ENCODE assay signal across 17 cellular contexts in the genomic region with DNA sequence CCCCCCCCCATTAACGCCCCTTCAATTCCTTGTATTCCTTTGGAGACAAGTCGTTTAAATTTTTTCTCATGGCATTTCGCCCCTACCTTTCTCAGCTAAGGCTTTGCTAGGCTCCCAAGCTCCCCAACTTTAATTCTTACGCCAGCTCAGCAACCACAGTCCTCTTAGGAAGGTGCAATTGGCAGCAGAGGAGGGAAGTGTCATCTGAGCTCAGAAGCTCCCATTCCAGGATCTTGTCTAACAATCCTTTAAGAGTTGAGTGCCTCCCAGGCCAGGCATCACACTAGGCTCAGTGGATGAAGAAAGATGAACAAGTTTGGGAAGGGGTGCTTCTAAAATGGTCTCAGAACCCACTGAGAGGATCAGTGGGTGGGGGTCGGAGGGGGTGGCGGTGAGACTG.
DNase-seq lines count a peak whose midpoint lies in the region; ATAC-seq, FAIRE-seq and TF ChIP-seq lines count a peak whose summit lies in the region.
"Had no signal": no experiment of that assay in that cellular context is flagged by ENCODE, and none has a peak within 500 bp of the region (broad histone marks: within the 10 kb centered on the region; RNA-seq: fewer than 3 reads in every experiment).

No MANE protein-coding gene starts in this region.

- POLR2A ChIA-PET in HCT116 (lab: Charles Lee) (interaction anchor here (0.7 to 1.3 kb wide), 2 partner anchors 9 to 217 kb away, joined by 4 to 6 read pairs; no protein-coding TSS in a partner anchor), K562 (lab: Yijun Ruan, JAX) (interaction anchor here (0.8 to 1.1 kb wide), 2 partner anchors 10 to 554 kb away, joined by 3 read pairs; no protein-coding TSS in a partner anchor)

- H3K27me3 ChIP-seq in GM23248 (replicated peaks; ENCODE audit: insufficient read depth): no peaks in the 10 kb centered on the region
- no peaks in the 10 kb centered on the region for H3K27me3 ChIP-seq in HCT116 (ENCODE audit: insufficient read depth, low read length)
- H3K27me3 ChIP-seq in K562 (ENCODE audit: control insufficient read depth in 2 of 2, insufficient read depth in 2 of 2, low read length in 2 of 2): peaks cover 30 to 61% of the 10 kb centered on the region in 2 experiments
- no peaks in the 10 kb centered on the region for H3K27me3 ChIP-seq in left ventricle myocardium inferior (ENCODE audit: low read depth)
- H3K27me3 ChIP-seq: BLaER1 had no signal

- H3K9me3 ChIP-seq in GM23248 (ENCODE audit: low read depth): no peaks in the 10 kb centered on the region
- no peaks in the 10 kb centered on the region for H3K9me3 ChIP-seq in HCT116 (ENCODE audit: control insufficient read depth in 1 of 2, insufficient read depth in 1 of 2, low read depth in 1 of 2, low read length in 2 of 2)
- no peaks in the 10 kb centered on the region for H3K9me3 ChIP-seq in K562 (replicated peaks; ENCODE audit: control insufficient read depth, insufficient read depth, low read depth, low read length)
- H3K9me3 ChIP-seq in left ventricle myocardium inferior (replicated peaks): no peaks in the 10 kb centered on the region
- H3K9me3 ChIP-seq: BLaER1 had no signal

- no peak for FAIRE-seq in K562 (lab: Jason Lieb, UNC)
- FAIRE-seq: A204.1, H1 had no signal

- no peak for ATAC-seq in HCT116
- ATAC-seq in K562: no peak
- ATAC-seq in left lobe of liver: no peak

- no TSS peak for BruUV-seq in HCT116 (replicated peaks; lab: Mats Ljungman, UMichigan)
- no TSS peak for BruUV-seq in K562 (replicated peaks; lab: Mats Ljungman, UMichigan)

- H3K36me3 ChIP-seq in GM23248 (ENCODE audit: low read depth) (peaks cover 2% of the 10 kb centered on the region; the same call in 1 of the 2 replicates), HCT116 (ENCODE audit: control insufficient read depth in 1 of 2, insufficient read depth in 2 of 2, low read length in 2 of 2) (no peaks in the 10 kb centered on the region), K562 (ENCODE audit: control insufficient read depth, insufficient read depth, low read length) (no peaks in the 10 kb centered on the region), left ventricle myocardium inferior (no peaks in the 10 kb centered on the region)

- H3K4me1 ChIP-seq in GM23248 (ENCODE audit: insufficient read depth) (no peaks in the 10 kb centered on the region), HCT116 (ENCODE audit: control insufficient read depth in 1 of 2, insufficient read depth in 2 of 2, low read length in 2 of 2) (peaks cover 13 to 64% of the 10 kb centered on the region in 2 experiments), K562 (replicated peaks in 1 of 2; ENCODE audit: control insufficient read depth in 2 of 2, insufficient read depth in 2 of 2, low read length in 2 of 2) (no peaks in the 10 kb centered on the region), left ventricle myocardium inferior (no peaks in the 10 kb centered on the region)

- TF ChIP-seq EP300 in K562 (IDR thresholded peaks at IDR 0.05; ENCODE audit: low read length): no peak

- RAD21 ChIA-PET in HCT116 (lab: Charles Lee; ENCODE audit: low non-redundant PET in 1 of 2, low total read pairs in 2 of 2, uncharacterized antibody in 2 of 2, unreplicated experiment in 2 of 2): interaction anchor here in 1 of 2 experiments (0.7 kb wide), 1 partner anchor 197 kb away, joined by 6 read pairs; no protein-coding TSS in a partner anchor

- no peaks in the 10 kb centered on the region for H3K9me1 ChIP-seq in K562 (ENCODE audit: control insufficient read depth, insufficient read depth, low read length)

- TF ChIP-seq RAD21 in HCT116 (IDR thresholded peaks at IDR 0.05; ENCODE audit: low read depth) (no peak), K562 (CRISPR knock-in tag; conservative IDR thresholded peaks at IDR 0.05 in 1 of 2, IDR thresholded peaks at IDR 0.05 in 1 of 2) (no peak)

- no peaks in the 10 kb centered on the region for H3K79me2 ChIP-seq in GM23248 (ENCODE audit: insufficient read depth)
- H3K79me2 ChIP-seq in HCT116 (ENCODE audit: insufficient read depth, low read length): no peaks in the 10 kb centered on the region
- H3K79me2 ChIP-seq in K562 (ENCODE audit: control insufficient read depth, insufficient read depth, low read length): no peaks in the 10 kb centered on the region

- intact Hi-C loops in HCT116 (cut with micrococcal nuclease): no loop called here
- intact Hi-C loops in K562 (cut with micrococcal nuclease): no loop called here
- intact Hi-C loops in left ventricle myocardium inferior (cut with micrococcal nuclease): no loop called here

- TF ChIP-seq POLR2A in HCT116 (IDR thresholded peaks at IDR 0.05; ENCODE audit: borderline replicate concordance, extremely low read depth, insufficient read depth, insufficient read length): no peak
- no peak for TF ChIP-seq POLR2A in K562 (conservative IDR thresholded peaks at IDR 0.05)

- no peak overlapping the region for H3K4me2 ChIP-seq in GM23248 (ENCODE audit: unreplicated experiment)
- peak overlapping the region; percentile 27 for H3K4me2 ChIP-seq in HCT116 (ENCODE audit: low read length)
- no peak overlapping the region for H3K4me2 ChIP-seq in K562 (ENCODE audit: insufficient read depth, low read length)
- H3K4me2 ChIP-seq: BLaER1 had no signal

- DNase-seq in GM23248 (peak; percentile 14), HCT116 (ENCODE audit: low read depth, low spot score) (no peak), K562 (ENCODE audit: extremely low read depth in 1 of 4, low spot score in 3 of 4) (no peak), myocyte (ENCODE audit: low read depth) (peak; percentile 32), HuH-7 (ENCODE audit: low spot score) (no peak), left lobe of liver (ENCODE audit: low spot score) (no peak), left ventricle myocardium inferior (no peak)
- DNase-seq: ACHN; CD4-positive, alpha-beta memory T cell; DMS153; DMS79; GDM1; H9; KBM-7 had no signal

- TF ChIP-seq CTCF in HCT116 (IDR thresholded peaks at IDR 0.05 in 2 of 3, conservative IDR thresholded peaks at IDR 0.05 in 1 of 3; ENCODE audit: borderline replicate concordance in 1 of 3, insufficient read depth in 1 of 3, low read depth in 2 of 3, low read length in 2 of 3) (no peak), K562 (IDR thresholded peaks at IDR 0.05 in 2 of 3, conservative IDR thresholded peaks at IDR 0.05 in 1 of 3; ENCODE audit: insufficient read depth in 2 of 3, low read depth in 1 of 3, low read length in 3 of 3) (no peak), left ventricle myocardium inferior (IDR thresholded peaks at IDR 0.05; ENCODE audit: borderline replicate concordance) (no peak)

- 0 out of 2 replicates have a peak, but pooled peaks cover 9% of the 10 kb centered on the region for H3F3A ChIP-seq in GM23248 (ENCODE audit: insufficient read depth)

- H4K20me1 ChIP-seq in GM23248 (ENCODE audit: insufficient read depth): no peaks in the 10 kb centered on the region
- H4K20me1 ChIP-seq in HCT116 (ENCODE audit: insufficient read depth): no peaks in the 10 kb centered on the region
- H4K20me1 ChIP-seq in K562 (replicated peaks; ENCODE audit: control insufficient read depth, insufficient read depth, low read length): no peaks in the 10 kb centered on the region
- H4K20me1 ChIP-seq: BLaER1 had no signal

- H2AFZ ChIP-seq in GM23248 (no peak overlapping the region), HCT116 (ENCODE audit: low read depth, low read length, poor library complexity, severe bottlenecking) (no peak overlapping the region), K562 (ENCODE audit: low read depth, low read length) (no peak overlapping the region)

- in situ Hi-C loops in GM23248 (cut with MboI): no loop called here
- in situ Hi-C loops in K562 (cut with MboI): no loop called here

- WGBS in GM23248 (ENCODE audit: low coverage in 1 of 2, low lambda C conversion rate in 2 of 2, missing lambda C conversion rate in 2 of 2), 2 experiments: 69 to 71% methylated on average over 6 of the region's 6 CpGs
- WGBS in K562 (ENCODE audit: insufficient coverage, low coverage, missing lambda C conversion rate): 7% methylated on average over 6 of the region's 6 CpGs

- H3K9me2 ChIP-seq in GM23248 (ENCODE audit: insufficient read depth): no peaks in the 10 kb centered on the region
- no peaks in the 10 kb centered on the region for H3K9me2 ChIP-seq in HCT116 (ENCODE audit: insufficient read depth)

- CTCF ChIA-PET in HCT116 (lab: Charles Lee) (interaction anchor here (0.7 kb wide), 1 partner anchor 93 kb away, joined by 3 read pairs; no protein-coding TSS in a partner anchor), K562 (lab: Yijun Ruan, JAX; ENCODE audit: low intra/inter-chr PET ratio) (interaction anchor here (0.7 kb wide), 1 partner anchor 10 kb away, joined by 3 read pairs; no protein-coding TSS in a partner anchor)

- H3K9ac ChIP-seq in GM23248: no peak overlapping the region
- H3K9ac ChIP-seq in HCT116 (ENCODE audit: low read length): no peak overlapping the region
- H3K9ac ChIP-seq in K562 (ENCODE audit: insufficient read depth in 1 of 2, low read depth in 2 of 2, low read length in 2 of 2): no peak overlapping the region
- H3K9ac ChIP-seq: BLaER1 had no signal

- H3K27ac ChIP-seq in GM23248: no peak overlapping the region
- no peak overlapping the region for H3K27ac ChIP-seq in HCT116 (ENCODE audit: low read depth, low read length)
- H3K27ac ChIP-seq in K562 (ENCODE audit: extremely low read depth, low read depth, low read length): no peak overlapping the region
- H3K27ac ChIP-seq in left ventricle myocardium inferior (replicated peaks): no peak overlapping the region
- H3K27ac ChIP-seq: BLaER1 had no signal

- H3K4me3 ChIP-seq in GM23248: no peak overlapping the region
- H3K4me3 ChIP-seq in HCT116 (replicated peaks in 1 of 2; ENCODE audit: low read depth in 1 of 2, low read length in 2 of 2): no peak overlapping the region
- H3K4me3 ChIP-seq in K562: no peak overlapping the region
- no peak overlapping the region for H3K4me3 ChIP-seq in left ventricle myocardium inferior
- H3K4me3 ChIP-seq: BLaER1 had no signal

TF ChIP-seq in HCT116, 20 proteins besides CTCF, POLR2A, EP300 and RAD21:
- TF ChIP-seq ZNF274 (IDR thresholded peaks at IDR 0.05; ENCODE audit: low read depth, low read length): no peak

TF ChIP-seq in K562, 482 proteins besides CTCF, POLR2A, EP300 and RAD21 (continues in another document):
- TF ChIP-seq CBX2 (IDR thresholded peaks at IDR 0.05; ENCODE audit: insufficient read depth, low read length, poor library complexity, severe bottlenecking): peak; percentile 71

Comparison
In these comparisons a context has a peak if more than half of its experiments do, and no peak if none do; other contexts are left out.
1. DNase-seq: peak in GM23248 (single experiment) and myocyte (single experiment); none in HCT116 (single experiment), K562 (0 of 4), HuH-7 (single experiment), left lobe of liver (single experiment) and left ventricle myocardium inferior (single experiment).